In the genomic region with DNA sequence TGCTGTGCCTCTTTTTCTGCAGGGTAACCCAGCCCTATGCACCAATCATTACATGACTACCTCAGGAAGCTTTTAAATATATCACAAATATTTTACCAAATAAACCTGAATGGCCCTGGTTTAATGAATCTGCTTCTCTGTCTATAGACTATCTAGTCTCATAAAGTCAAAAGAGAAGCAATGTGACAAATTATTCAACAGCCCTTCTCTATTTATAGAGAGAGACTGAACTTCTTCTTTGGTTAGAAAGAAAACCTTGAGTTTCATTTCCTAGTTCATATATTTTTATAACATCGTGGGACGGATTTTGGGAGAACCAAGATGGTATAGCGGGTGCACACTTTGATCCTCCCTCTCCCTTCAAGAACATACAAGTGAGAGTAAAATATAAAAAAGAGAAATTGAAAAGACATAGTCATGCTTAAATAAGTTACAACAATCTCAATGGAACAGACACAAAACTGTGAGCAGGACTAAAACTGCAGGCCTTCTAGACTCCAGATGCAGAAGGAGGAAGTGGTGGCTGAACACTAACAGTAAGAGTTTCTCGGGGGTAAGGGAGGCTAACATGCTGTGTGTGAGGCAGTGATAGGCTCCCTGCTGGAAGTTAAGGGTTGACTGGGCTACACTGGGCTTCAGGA, we compare ENCODE assay signal across 7 cellular contexts. TPM values are rescaled to one million over a fixed set of nuclear protein-coding genes. Genes with fewer than 3 reads are reported as not detected.
A peak's percentile ranks its signal among the peaks of the same experiment; 100 is the strongest.
DNase-seq lines count a peak whose midpoint lies in the region; ATAC-seq and TF ChIP-seq lines count a peak whose summit lies in the region.
"Not testable (repeated sequence)": the region's sequence is repeated elsewhere in the genome, so short reads cannot be mapped to it uniquely, and the experiment has no call there.

No MANE protein-coding gene starts in this region.

- POLR2A ChIA-PET in Panc1 (lab: Charles Lee); activated naive CD8-positive, alpha-beta T cell treated with anti-CD3 and anti-CD28 coated beads, Interleukin-2, amount 10 ng/mL, durations not matched to agents 7 days and 5 days (lab: Charles Lee): not testable (repeated sequence)

- peaks cover 15% of the 10 kb centered on the region for H3K4me1 Mint-ChIP-seq in activated naive CD8-positive, alpha-beta T cell treated with anti-CD3 and anti-CD28 coated beads, Interleukin-2, amount 10 ng/mL, durations not matched to agents 7 days and 5 days

- not testable (repeated sequence) for H3K9me3 Mint-ChIP-seq in activated naive CD8-positive, alpha-beta T cell treated with anti-CD3 and anti-CD28 coated beads, Interleukin-2, amount 10 ng/mL, durations not matched to agents 7 days and 5 days

- TF ChIP-seq POLR2A in GM18505 (IDR thresholded peaks at IDR 0.05; ENCODE audit: borderline replicate concordance, extremely low read depth, insufficient read depth, insufficient read length), result not testable (repeated sequence)

- not testable (repeated sequence) for BruUV-seq in Panc1 (replicated peaks; lab: Mats Ljungman, UMichigan)

- intact Hi-C loops in Panc1 (cut with micrococcal nuclease; ENCODE audit: unreplicated experiment); lower lobe of right lung (cut with DNase I): not testable (repeated sequence)

- H3K4me1 ChIP-seq in Panc1 (ENCODE audit: control insufficient read depth, insufficient read depth, low read length); lower lobe of right lung: not testable (repeated sequence)

- not testable (repeated sequence) for H3K27me3 ChIP-seq in Panc1 (ENCODE audit: control insufficient read depth, insufficient read depth, low read length); lower lobe of right lung (ENCODE audit: low read depth)

- H3K27ac ChIP-seq in Panc1 (ENCODE audit: low read length), result not testable (repeated sequence)
- H3K27ac ChIP-seq in lower lobe of right lung, result peak overlapping the region; percentile 11

- not testable (repeated sequence) for H3K9me3 ChIP-seq in Panc1 (ENCODE audit: control insufficient read depth, insufficient read depth, low read depth, low read length); lower lobe of right lung

- in situ Hi-C loops in Panc1 (cut with HindIII; ENCODE audit: low pct_unique_long_range_greater_than_20kb, low sequenced_read_pairs), result not testable (repeated sequence)

- H3K4me3 ChIP-seq in Panc1 (ENCODE audit: low read depth in 2 of 2, low read length in 2 of 2); lower lobe of right lung: not testable (repeated sequence)

- not testable (repeated sequence) for DNase-seq in Panc1 (ENCODE audit: low read depth, low spot score); activated naive CD8-positive, alpha-beta T cell treated with anti-CD3 and anti-CD28 coated beads, Interleukin-2, amount 10 ng/mL, durations not matched to agents 7 days and 5 days; lower lobe of right lung

- H3K36me3 Mint-ChIP-seq in activated naive CD8-positive, alpha-beta T cell treated with anti-CD3 and anti-CD28 coated beads, Interleukin-2, amount 10 ng/mL, durations not matched to agents 7 days and 5 days, result not testable (repeated sequence)

- H3K27me3 Mint-ChIP-seq in activated naive CD8-positive, alpha-beta T cell treated with anti-CD3 and anti-CD28 coated beads, Interleukin-2, amount 10 ng/mL, durations not matched to agents 7 days and 5 days, result not testable (repeated sequence)

- CTCF ChIA-PET in Panc1 (lab: Charles Lee), result not testable (repeated sequence)

- not testable (repeated sequence) for TF ChIP-seq CTCF in Panc1 (IDR thresholded peaks at IDR 0.05); lower lobe of right lung (IDR thresholded peaks at IDR 0.05)

- ATAC-seq in GM18505 (IDR thresholded peaks at IDR 0.05; ENCODE audit: unreplicated experiment) (peak; percentile 89), GM21360 (IDR thresholded peaks at IDR 0.05; ENCODE audit: unreplicated experiment) (peak; percentile 95), HG02870 (IDR thresholded peaks at IDR 0.05; ENCODE audit: unreplicated experiment) (peak; percentile 95), HG03558 (IDR thresholded peaks at IDR 0.05; ENCODE audit: extremely low read depth, unreplicated experiment) (peak; percentile 72), Panc1 (peak; percentile 43; the same call in 1 of the 2 replicates), lower lobe of right lung (peak; percentile 59 to 61)
- peak; percentile 91 for ATAC-seq in activated naive CD8-positive, alpha-beta T cell treated with anti-CD3 and anti-CD28 coated beads, Interleukin-2, amount 10 ng/mL, durations not matched to agents 7 days and 5 days (ENCODE audit: low read depth)

- H3K27ac Mint-ChIP-seq in activated naive CD8-positive, alpha-beta T cell treated with anti-CD3 and anti-CD28 coated beads, Interleukin-2, amount 10 ng/mL, durations not matched to agents 7 days and 5 days, result peak overlapping the region; percentile 71

- H3K4me3 Mint-ChIP-seq in activated naive CD8-positive, alpha-beta T cell treated with anti-CD3 and anti-CD28 coated beads, Interleukin-2, amount 10 ng/mL, durations not matched to agents 7 days and 5 days, result peak overlapping the region; percentile 39

- H3K36me3 ChIP-seq in Panc1 (ENCODE audit: control insufficient read depth, insufficient read depth, low read length); lower lobe of right lung: not testable (repeated sequence)

RNA-seq across cellular contexts. Expression of a gene that starts 3.9 kb away (rescaled TPM):
- total RNA-seq in Panc1 (2021; ENCODE audit: unreplicated experiment) (2.7 TPM), lower lobe of right lung (3.3 TPM)
- polyA plus RNA-seq in Panc1 (2012; ENCODE audit: insufficient read length), result 1.7 TPM
- 1 to 10 TPM; 7.6 to 7.7 TPM for total RNA-seq in activated naive CD8-positive, alpha-beta T cell treated with anti-CD3 and anti-CD28 coated beads, Interleukin-2, amount 10 ng/mL, durations not matched to agents 7 days and 5 days

Comparison
In these comparisons a context has a peak if more than half of its experiments do, and no peak if none do; other contexts are left out.
1. ATAC-seq: peak in every context shown above with its lines; median percentile 95 in GM21360; 95 in HG02870; 91 in activated naive CD8-positive, alpha-beta T cell treated with anti-CD3 and anti-CD28 coated beads, Interleukin-2, amount 10 ng/mL, durations not matched to agents 7 days and 5 days; 89 in GM18505; 72 in HG03558; 60 in lower lobe of right lung; 43 in Panc1.